In the genomic region with DNA sequence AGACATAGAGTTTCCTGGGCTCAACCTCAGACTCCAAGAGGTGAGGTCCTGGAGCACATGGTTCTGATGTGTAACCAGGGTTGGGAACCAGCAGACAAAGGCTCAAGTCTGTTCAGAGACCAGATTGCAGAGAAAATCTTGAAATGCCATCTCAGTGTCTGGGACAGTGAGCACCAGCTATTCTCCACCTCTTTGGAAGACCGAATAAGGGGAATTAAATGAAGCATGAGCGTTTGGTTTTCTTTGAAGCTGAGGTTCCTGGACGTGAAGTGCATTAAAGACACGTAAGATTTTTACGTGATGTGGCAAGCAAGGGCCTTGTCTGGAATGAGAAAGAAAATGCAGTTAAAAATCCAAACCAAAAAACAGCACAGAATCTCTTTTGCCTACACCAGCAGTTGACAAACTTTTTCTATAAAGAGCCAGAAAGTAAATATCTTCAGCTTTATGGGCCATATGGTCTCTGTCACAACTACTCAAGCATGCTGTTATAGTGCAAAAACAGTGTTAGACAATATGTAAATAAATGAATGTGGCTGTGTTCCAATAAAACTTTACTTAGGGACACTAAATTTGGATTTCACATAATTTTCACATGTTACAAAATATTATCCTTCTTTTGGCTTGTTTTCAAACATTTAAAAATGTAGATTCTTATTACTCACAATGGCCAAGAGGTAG, we compare ENCODE assay signal across 24 cellular contexts. TPM values are rescaled to one million over a fixed set of nuclear protein-coding genes. Genes with fewer than 3 reads are reported as not detected.
A peak's percentile ranks its signal among the peaks of the same experiment; 100 is the strongest.
DNase-seq lines count a peak whose midpoint lies in the region; ATAC-seq and TF ChIP-seq lines count a peak whose summit lies in the region.
"Had no signal": no experiment of that assay in that cellular context is flagged by ENCODE, and none has a peak within 500 bp of the region (broad histone marks: within the 10 kb centered on the region; RNA-seq: fewer than 3 reads in every experiment).

No MANE protein-coding gene starts in this region.

- no peak overlapping the region for H3K4me3 Mint-ChIP-seq in CD4-positive, alpha-beta memory T cell
- no peak overlapping the region for H3K4me3 Mint-ChIP-seq in effector memory CD8-positive, alpha-beta T cell
- H3K4me3 Mint-ChIP-seq in nephron (no peak overlapping the region), osteocyte (ENCODE audit: unreplicated experiment) (no peak overlapping the region)
- H3K4me3 Mint-ChIP-seq: activated CD4-positive, alpha-beta T cell treated with anti-CD3 and anti-CD28 coated beads, Interleukin-2, amount 10 ng/mL, durations not matched to agents 7 days and 5 days; activated CD8-positive, alpha-beta memory T cell treated with anti-CD3 and anti-CD28 coated beads, Interleukin-2, amount 10 ng/mL, durations not matched to agents 7 days and 5 days; activated naive CD4-positive, alpha-beta T cell treated with anti-CD3 and anti-CD28 coated beads for 36 hours; memory B cell had no signal

- no peak overlapping the region for H4K91ac ChIP-seq in trophoblast cell (ENCODE audit: low read depth, low read length)

- H3K9ac ChIP-seq in trophoblast cell (ENCODE audit: low read length): no peak overlapping the region

- no peak overlapping the region for H4K12ac ChIP-seq in trophoblast cell (ENCODE audit: low read depth, low read length)

- no peak overlapping the region for H4K8ac ChIP-seq in trophoblast cell (ENCODE audit: low read depth, low read length)

- no peak overlapping the region for H3K23ac ChIP-seq in trophoblast cell (ENCODE audit: low read length)

- no peak overlapping the region for H2BK120ac ChIP-seq in trophoblast cell (ENCODE audit: insufficient read depth, low read length, poor library complexity)

- intact Hi-C loops in CD4-positive, alpha-beta memory T cell (cut with micrococcal nuclease): no loop called here

- no peaks in the 10 kb centered on the region for H3K9me3 Mint-ChIP-seq in CD4-positive, alpha-beta memory T cell
- no peaks in the 10 kb centered on the region for H3K9me3 Mint-ChIP-seq in effector memory CD8-positive, alpha-beta T cell
- peaks cover 2% of the 10 kb centered on the region for H3K9me3 Mint-ChIP-seq in nephron
- H3K9me3 Mint-ChIP-seq in osteocyte (ENCODE audit: unreplicated experiment): no peaks in the 10 kb centered on the region
- H3K9me3 Mint-ChIP-seq: activated naive CD4-positive, alpha-beta T cell treated with anti-CD3 and anti-CD28 coated beads for 36 hours; memory B cell had no signal

- WGBS in trophoblast cell (ENCODE audit: extremely low coverage, insufficient coverage, insufficient read length): no CpG with 5 or more reads among the region's 5 CpGs

- H3K14ac ChIP-seq in trophoblast cell (ENCODE audit: low read length): no peak overlapping the region

- H3K4me1 ChIP-seq in CD4-positive, alpha-beta memory T cell (ENCODE audit: insufficient read depth, low read length): peaks cover 9% of the 10 kb centered on the region
- peaks cover 0 to 4% of the 10 kb centered on the region in 2 experiments for H3K4me1 ChIP-seq in trophoblast cell (ENCODE audit: control insufficient read depth in 1 of 2, insufficient read depth in 2 of 2, low read length in 2 of 2)
- H3K4me1 ChIP-seq: upper lobe of right lung had no signal

- TF ChIP-seq CTCF in nephron (IDR thresholded peaks at IDR 0.05; ENCODE audit: unreplicated experiment in 3 of 3): no peak
- no peak for TF ChIP-seq CTCF in osteocyte (IDR thresholded peaks at IDR 0.05)

- no peaks in the 10 kb centered on the region for H3K36me3 ChIP-seq in CD4-positive, alpha-beta memory T cell (ENCODE audit: insufficient read depth, low read length)
- H3K36me3 ChIP-seq in trophoblast cell (ENCODE audit: control insufficient read depth in 1 of 2, insufficient read depth in 2 of 2, low read length in 2 of 2): no peaks in the 10 kb centered on the region
- H3K36me3 ChIP-seq: cardiac muscle cell, upper lobe of right lung had no signal

- in situ Hi-C loops in ACHN (cut with HindIII; ENCODE audit: low pct_ligation_motif_present, low pct_unique_long_range_greater_than_20kb, low sequenced_read_pairs): no loop called here

- H3K79me1 ChIP-seq in trophoblast cell (ENCODE audit: low read length): no peaks in the 10 kb centered on the region

- ATAC-seq in effector memory CD8-positive, alpha-beta T cell (replicated peaks): no peak
- ATAC-seq: activated CD8-positive, alpha-beta memory T cell treated with anti-CD3 and anti-CD28 coated beads, Interleukin-2, amount 10 ng/mL, durations not matched to agents 7 days and 5 days; upper lobe of right lung had no signal

- H3K27ac Mint-ChIP-seq in CD4-positive, alpha-beta memory T cell: peak overlapping the region in 4 of 7 donors; percentile 0 to 58 (median 36)
- peak overlapping the region; percentile 41 to 64 for H3K27ac Mint-ChIP-seq in effector memory CD8-positive, alpha-beta T cell
- H3K27ac Mint-ChIP-seq in nephron: peak overlapping the region; percentile 0 to 78 (median 62)
- H3K27ac Mint-ChIP-seq in osteocyte (ENCODE audit: unreplicated experiment): no peak overlapping the region
- H3K27ac Mint-ChIP-seq: activated CD4-positive, alpha-beta T cell treated with anti-CD3 and anti-CD28 coated beads, Interleukin-2, amount 10 ng/mL, durations not matched to agents 7 days and 5 days; activated CD8-positive, alpha-beta memory T cell treated with anti-CD3 and anti-CD28 coated beads, Interleukin-2, amount 10 ng/mL, durations not matched to agents 7 days and 5 days; activated naive CD4-positive, alpha-beta T cell treated with anti-CD3 and anti-CD28 coated beads for 36 hours; memory B cell had no signal

- no peak overlapping the region for H3K4me3 ChIP-seq in CD4-positive, alpha-beta memory T cell (ENCODE audit: low read length in 2 of 2)
- H3K4me3 ChIP-seq in trophoblast cell (ENCODE audit: low read depth, low read length): no peak overlapping the region
- H3K4me3 ChIP-seq: cardiac muscle cell, upper lobe of right lung had no signal

- no peak overlapping the region for H2AFZ ChIP-seq in trophoblast cell (ENCODE audit: insufficient read depth, low read length, poor library complexity)

- no peak overlapping the region for H3K18ac ChIP-seq in trophoblast cell (ENCODE audit: low read length)

- peaks cover 17 to 39% (median 28%) of the 10 kb centered on the region in 4 donors for H3K4me1 Mint-ChIP-seq in CD4-positive, alpha-beta memory T cell
- H3K4me1 Mint-ChIP-seq in effector memory CD8-positive, alpha-beta T cell (ENCODE audit: low read depth in 2 of 2): peaks cover 10 to 17% of the 10 kb centered on the region in 2 donors
- peaks cover 4% of the 10 kb centered on the region for H3K4me1 Mint-ChIP-seq in nephron
- H3K4me1 Mint-ChIP-seq in osteocyte (ENCODE audit: unreplicated experiment): no peaks in the 10 kb centered on the region

- H3K27ac ChIP-seq in CD4-positive, alpha-beta memory T cell (ENCODE audit: low read depth, low read length): no peak overlapping the region
- H3K27ac ChIP-seq in trophoblast cell (ENCODE audit: low read depth, low read length): no peak overlapping the region
- H3K27ac ChIP-seq: cardiac muscle cell, upper lobe of right lung had no signal

- no peak overlapping the region for H2BK5ac ChIP-seq in trophoblast cell (ENCODE audit: low read depth, low read length, poor library complexity)

- CTCF ChIA-PET in CD4-positive, alpha-beta memory T cell (lab: Charles Lee; ENCODE audit: partially characterized antibody): interaction anchor here (1.6 to 2.0 kb wide), 2 partner anchors 23 to 28 kb away, joined by 5 to 9 read pairs; no protein-coding TSS in a partner anchor

- H3K4ac ChIP-seq in trophoblast cell (ENCODE audit: low read depth, low read length): no peak overlapping the region

- no peak overlapping the region for H3K4me2 ChIP-seq in trophoblast cell (ENCODE audit: low read length)

- H3K27me3 ChIP-seq in CD4-positive, alpha-beta memory T cell (ENCODE audit: insufficient read depth, low read length): no peaks in the 10 kb centered on the region
- no peaks in the 10 kb centered on the region for H3K27me3 ChIP-seq in trophoblast cell (ENCODE audit: insufficient read depth, low read length)
- H3K27me3 ChIP-seq: cardiac muscle cell, upper lobe of right lung had no signal

- H3K36me3 Mint-ChIP-seq in CD4-positive, alpha-beta memory T cell: no peaks in the 10 kb centered on the region
- peaks cover 7% of the 10 kb centered on the region for H3K36me3 Mint-ChIP-seq in effector memory CD8-positive, alpha-beta T cell (ENCODE audit: insufficient read depth)
- no peaks in the 10 kb centered on the region for H3K36me3 Mint-ChIP-seq in nephron (ENCODE audit: low read depth)
- H3K36me3 Mint-ChIP-seq in osteocyte (ENCODE audit: unreplicated experiment): no peaks in the 10 kb centered on the region
- H3K36me3 Mint-ChIP-seq: activated CD8-positive, alpha-beta memory T cell treated with anti-CD3 and anti-CD28 coated beads, Interleukin-2, amount 10 ng/mL, durations not matched to agents 7 days and 5 days; memory B cell had no signal

- POLR2A ChIA-PET in CD4-positive, alpha-beta memory T cell (lab: Charles Lee; ENCODE audit: partially characterized antibody): interaction anchor here (0.7 to 1.8 kb wide), 4 partner anchors 7 to 25 kb away, joined by 3 to 10 read pairs (median 5); no protein-coding TSS in a partner anchor

- H3K27me3 Mint-ChIP-seq in CD4-positive, alpha-beta memory T cell: no peaks in the 10 kb centered on the region
- H3K27me3 Mint-ChIP-seq in effector memory CD8-positive, alpha-beta T cell: no peaks in the 10 kb centered on the region
- H3K27me3 Mint-ChIP-seq in nephron (ENCODE audit: low read depth) (no peaks in the 10 kb centered on the region), osteocyte (ENCODE audit: unreplicated experiment) (peaks cover 2% of the 10 kb centered on the region)
- H3K27me3 Mint-ChIP-seq: activated CD4-positive, alpha-beta T cell treated with anti-CD3 and anti-CD28 coated beads, Interleukin-2, amount 10 ng/mL, durations not matched to agents 7 days and 5 days; memory B cell had no signal

- no peak overlapping the region for H2AK5ac ChIP-seq in trophoblast cell (ENCODE audit: low read length)

- DNase-seq in CD4-positive, alpha-beta memory T cell: no peak
- DNase-seq in NCI-H2171 (lab: John Stamatoyannopoulos, UW): peak; percentile 17
- DNase-seq in effector memory CD8-positive, alpha-beta T cell: no peak
- no peak for DNase-seq in trophoblast cell
- no peak for DNase-seq in osteocyte (ENCODE audit: extremely low spot score, unreplicated experiment)
- DNase-seq in ACHN: no peak
- no peak for DNase-seq in AG20443 (ENCODE audit: low spot score)
- DNase-seq: activated CD4-positive, alpha-beta T cell treated with anti-CD3 and anti-CD28 coated beads, Interleukin-2, amount 10 ng/mL, durations not matched to agents 7 days and 5 days; activated CD8-positive, alpha-beta memory T cell treated with anti-CD3 and anti-CD28 coated beads, Interleukin-2, amount 10 ng/mL, durations not matched to agents 7 days and 5 days; activated naive CD4-positive, alpha-beta T cell treated with anti-CD3 and anti-CD28 coated beads for 36 hours; activated T-cell treated with anti-CD3 and anti-CD28 coated beads, Interleukin-2, amount 50 U/mL, for 72 hours; C1 segment of cervical spinal cord; cortex of kidney; GOT3; head of caudate nucleus; Karpas-422; NCI-H187 treated with DMSO at 0.1 percent for 48 hours; NCI-H226; NCI-H82; T-helper 9 cell; upper lobe of right lung had no signal

- H2BK12ac ChIP-seq in trophoblast cell (ENCODE audit: low read length): no peak overlapping the region

- H3K79me2 ChIP-seq in trophoblast cell (ENCODE audit: control insufficient read depth, insufficient read depth, low read length, poor library complexity): no peaks in the 10 kb centered on the region

- H3K9me3 ChIP-seq in CD4-positive, alpha-beta memory T cell (ENCODE audit: control insufficient read depth in 1 of 2, low read length in 2 of 2): no peaks in the 10 kb centered on the region
- no peaks in the 10 kb centered on the region for H3K9me3 ChIP-seq in trophoblast cell (ENCODE audit: insufficient read depth, low read depth, low read length)
- H3K9me3 ChIP-seq: upper lobe of right lung had no signal

RNA-seq across cellular contexts. Expression of gene ELK3, which starts 6.4 kb away (rescaled TPM):
- total RNA-seq in CD4-positive, alpha-beta memory T cell: 10 to 100 TPM; 56.4 to 56.5 TPM
- 10 to 100 TPM; 20.8 to 56.5 TPM for polyA plus RNA-seq in CD4-positive, alpha-beta memory T cell
- 35.5 and 36.8 TPM in 2 replicates for polyA plus RNA-seq in trophoblast cell (2013)
- total RNA-seq in osteocyte: 49.3 and 49.5 TPM in 2 replicates
